2 cellular contexts compared by ENCODE assay signal in the genomic region with DNA sequence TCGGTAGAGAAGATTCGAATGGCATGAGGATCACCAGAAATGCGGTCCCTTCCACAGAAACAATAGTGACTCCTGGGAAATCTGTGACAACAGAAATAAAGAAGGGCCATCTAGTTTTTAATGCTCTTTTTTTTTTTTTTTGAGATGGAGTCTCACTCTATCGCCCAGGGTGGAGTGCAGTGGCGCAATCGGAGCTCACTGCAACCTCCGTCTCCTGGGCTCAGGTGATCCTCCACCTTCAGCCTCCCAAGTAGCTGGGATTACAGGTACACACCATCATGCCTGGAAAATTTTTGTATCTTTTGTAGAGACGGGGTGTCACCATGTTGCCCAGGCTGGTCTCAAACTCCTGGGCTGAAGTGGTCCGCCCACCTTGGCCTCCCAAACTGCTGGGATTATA.
TF ChIP-seq lines count a peak whose summit lies in the region.

No MANE protein-coding gene starts in this region.

TF ChIP-seq in HepG2, 621 proteins besides CTCF, POLR2A, EP300 and RAD21 (continues in another document):
- TF ChIP-seq, protein P1, sequence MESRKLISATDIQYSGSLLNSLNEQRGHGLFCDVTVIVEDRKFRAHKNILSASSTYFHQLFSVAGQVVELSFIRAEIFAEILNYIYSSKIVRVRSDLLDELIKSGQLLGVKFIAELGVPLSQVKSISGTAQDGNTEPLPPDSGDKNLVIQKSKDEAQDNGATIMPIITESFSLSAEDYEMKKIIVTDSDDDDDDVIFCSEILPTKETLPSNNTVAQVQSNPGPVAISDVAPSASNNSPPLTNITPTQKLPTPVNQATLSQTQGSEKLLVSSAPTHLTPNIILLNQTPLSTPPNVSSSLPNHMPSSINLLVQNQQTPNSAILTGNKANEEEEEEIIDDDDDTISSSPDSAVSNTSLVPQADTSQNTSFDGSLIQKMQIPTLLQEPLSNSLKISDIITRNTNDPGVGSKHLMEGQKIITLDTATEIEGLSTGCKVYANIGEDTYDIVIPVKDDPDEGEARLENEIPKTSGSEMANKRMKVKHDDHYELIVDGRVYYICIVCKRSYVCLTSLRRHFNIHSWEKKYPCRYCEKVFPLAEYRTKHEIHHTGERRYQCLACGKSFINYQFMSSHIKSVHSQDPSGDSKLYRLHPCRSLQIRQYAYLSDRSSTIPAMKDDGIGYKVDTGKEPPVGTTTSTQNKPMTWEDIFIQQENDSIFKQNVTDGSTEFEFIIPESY (CRISPR knock-in tag; IDR thresholded peaks at IDR 0.05), result no peak
- TF ChIP-seq, protein P2, sequence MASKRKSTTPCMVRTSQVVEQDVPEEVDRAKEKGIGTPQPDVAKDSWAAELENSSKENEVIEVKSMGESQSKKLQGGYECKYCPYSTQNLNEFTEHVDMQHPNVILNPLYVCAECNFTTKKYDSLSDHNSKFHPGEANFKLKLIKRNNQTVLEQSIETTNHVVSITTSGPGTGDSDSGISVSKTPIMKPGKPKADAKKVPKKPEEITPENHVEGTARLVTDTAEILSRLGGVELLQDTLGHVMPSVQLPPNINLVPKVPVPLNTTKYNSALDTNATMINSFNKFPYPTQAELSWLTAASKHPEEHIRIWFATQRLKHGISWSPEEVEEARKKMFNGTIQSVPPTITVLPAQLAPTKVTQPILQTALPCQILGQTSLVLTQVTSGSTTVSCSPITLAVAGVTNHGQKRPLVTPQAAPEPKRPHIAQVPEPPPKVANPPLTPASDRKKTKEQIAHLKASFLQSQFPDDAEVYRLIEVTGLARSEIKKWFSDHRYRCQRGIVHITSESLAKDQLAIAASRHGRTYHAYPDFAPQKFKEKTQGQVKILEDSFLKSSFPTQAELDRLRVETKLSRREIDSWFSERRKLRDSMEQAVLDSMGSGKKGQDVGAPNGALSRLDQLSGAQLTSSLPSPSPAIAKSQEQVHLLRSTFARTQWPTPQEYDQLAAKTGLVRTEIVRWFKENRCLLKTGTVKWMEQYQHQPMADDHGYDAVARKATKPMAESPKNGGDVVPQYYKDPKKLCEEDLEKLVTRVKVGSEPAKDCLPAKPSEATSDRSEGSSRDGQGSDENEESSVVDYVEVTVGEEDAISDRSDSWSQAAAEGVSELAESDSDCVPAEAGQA (IDR thresholded peaks at IDR 0.05; ENCODE audit: low read depth), result no peak
- TF ChIP-seq, protein P2 (CRISPR knock-in tag; IDR thresholded peaks at IDR 0.05; ENCODE audit: borderline replicate concordance), result no peak
- TF ChIP-seq, protein P3, sequence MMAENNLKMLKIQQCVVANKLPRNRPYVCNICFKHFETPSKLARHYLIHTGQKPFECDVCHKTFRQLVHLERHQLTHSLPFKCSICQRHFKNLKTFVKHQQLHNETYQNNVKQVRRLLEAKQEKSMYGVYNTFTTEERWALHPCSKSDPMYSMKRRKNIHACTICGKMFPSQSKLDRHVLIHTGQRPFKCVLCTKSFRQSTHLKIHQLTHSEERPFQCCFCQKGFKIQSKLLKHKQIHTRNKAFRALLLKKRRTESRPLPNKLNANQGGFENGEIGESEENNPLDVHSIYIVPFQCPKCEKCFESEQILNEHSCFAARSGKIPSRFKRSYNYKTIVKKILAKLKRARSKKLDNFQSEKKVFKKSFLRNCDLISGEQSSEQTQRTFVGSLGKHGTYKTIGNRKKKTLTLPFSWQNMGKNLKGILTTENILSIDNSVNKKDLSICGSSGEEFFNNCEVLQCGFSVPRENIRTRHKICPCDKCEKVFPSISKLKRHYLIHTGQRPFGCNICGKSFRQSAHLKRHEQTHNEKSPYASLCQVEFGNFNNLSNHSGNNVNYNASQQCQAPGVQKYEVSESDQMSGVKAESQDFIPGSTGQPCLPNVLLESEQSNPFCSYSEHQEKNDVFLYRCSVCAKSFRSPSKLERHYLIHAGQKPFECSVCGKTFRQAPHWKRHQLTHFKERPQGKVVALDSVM (CRISPR knock-in tag; IDR thresholded peaks at IDR 0.05), result peak; percentile 72; the same call in 1 of the 2 replicates
- TF ChIP-seq, protein P4, sequence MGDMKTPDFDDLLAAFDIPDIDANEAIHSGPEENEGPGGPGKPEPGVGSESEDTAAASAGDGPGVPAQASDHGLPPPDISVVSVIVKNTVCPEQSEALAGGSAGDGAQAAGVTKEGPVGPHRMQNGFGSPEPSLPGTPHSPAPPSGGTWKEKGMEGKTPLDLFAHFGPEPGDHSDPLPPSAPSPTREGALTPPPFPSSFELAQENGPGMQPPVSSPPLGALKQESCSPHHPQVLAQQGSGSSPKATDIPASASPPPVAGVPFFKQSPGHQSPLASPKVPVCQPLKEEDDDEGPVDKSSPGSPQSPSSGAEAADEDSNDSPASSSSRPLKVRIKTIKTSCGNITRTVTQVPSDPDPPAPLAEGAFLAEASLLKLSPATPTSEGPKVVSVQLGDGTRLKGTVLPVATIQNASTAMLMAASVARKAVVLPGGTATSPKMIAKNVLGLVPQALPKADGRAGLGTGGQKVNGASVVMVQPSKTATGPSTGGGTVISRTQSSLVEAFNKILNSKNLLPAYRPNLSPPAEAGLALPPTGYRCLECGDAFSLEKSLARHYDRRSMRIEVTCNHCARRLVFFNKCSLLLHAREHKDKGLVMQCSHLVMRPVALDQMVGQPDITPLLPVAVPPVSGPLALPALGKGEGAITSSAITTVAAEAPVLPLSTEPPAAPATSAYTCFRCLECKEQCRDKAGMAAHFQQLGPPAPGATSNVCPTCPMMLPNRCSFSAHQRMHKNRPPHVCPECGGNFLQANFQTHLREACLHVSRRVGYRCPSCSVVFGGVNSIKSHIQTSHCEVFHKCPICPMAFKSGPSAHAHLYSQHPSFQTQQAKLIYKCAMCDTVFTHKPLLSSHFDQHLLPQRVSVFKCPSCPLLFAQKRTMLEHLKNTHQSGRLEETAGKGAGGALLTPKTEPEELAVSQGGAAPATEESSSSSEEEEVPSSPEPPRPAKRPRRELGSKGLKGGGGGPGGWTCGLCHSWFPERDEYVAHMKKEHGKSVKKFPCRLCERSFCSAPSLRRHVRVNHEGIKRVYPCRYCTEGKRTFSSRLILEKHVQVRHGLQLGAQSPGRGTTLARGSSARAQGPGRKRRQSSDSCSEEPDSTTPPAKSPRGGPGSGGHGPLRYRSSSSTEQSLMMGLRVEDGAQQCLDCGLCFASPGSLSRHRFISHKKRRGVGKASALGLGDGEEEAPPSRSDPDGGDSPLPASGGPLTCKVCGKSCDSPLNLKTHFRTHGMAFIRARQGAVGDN (CRISPR knock-in tag; IDR thresholded peaks at IDR 0.05), result 0 out of 2 replicates have a peak, but pooled peaks have one; percentile 7
- no peak for TF ChIP-seq DNMT1 (CRISPR knock-in tag; IDR thresholded peaks at IDR 0.05)

TF ChIP-seq in WTC11, 78 proteins besides CTCF, POLR2A, EP300 and RAD21:
- TF ChIP-seq TCF7 (CRISPR knock-in tag; IDR thresholded peaks at IDR 0.05; ENCODE audit: low read depth), result no peak
- TF ChIP-seq, protein P5, sequence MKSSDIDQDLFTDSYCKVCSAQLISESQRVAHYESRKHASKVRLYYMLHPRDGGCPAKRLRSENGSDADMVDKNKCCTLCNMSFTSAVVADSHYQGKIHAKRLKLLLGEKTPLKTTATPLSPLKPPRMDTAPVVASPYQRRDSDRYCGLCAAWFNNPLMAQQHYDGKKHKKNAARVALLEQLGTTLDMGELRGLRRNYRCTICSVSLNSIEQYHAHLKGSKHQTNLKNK (CRISPR knock-in tag; IDR thresholded peaks at IDR 0.05), result no peak
- TF ChIP-seq ZNF671 (CRISPR knock-in tag; IDR thresholded peaks at IDR 0.05), result no peak
- no peak for TF ChIP-seq ZNF232 (CRISPR knock-in tag; IDR thresholded peaks at IDR 0.05)
- no peak for TF ChIP-seq FOXP1 (CRISPR knock-in tag; IDR thresholded peaks at IDR 0.05; ENCODE audit: borderline replicate concordance)
- TF ChIP-seq NFE2L1 (CRISPR knock-in tag; IDR thresholded peaks at IDR 0.05), result no peak
- TF ChIP-seq, protein P6, sequence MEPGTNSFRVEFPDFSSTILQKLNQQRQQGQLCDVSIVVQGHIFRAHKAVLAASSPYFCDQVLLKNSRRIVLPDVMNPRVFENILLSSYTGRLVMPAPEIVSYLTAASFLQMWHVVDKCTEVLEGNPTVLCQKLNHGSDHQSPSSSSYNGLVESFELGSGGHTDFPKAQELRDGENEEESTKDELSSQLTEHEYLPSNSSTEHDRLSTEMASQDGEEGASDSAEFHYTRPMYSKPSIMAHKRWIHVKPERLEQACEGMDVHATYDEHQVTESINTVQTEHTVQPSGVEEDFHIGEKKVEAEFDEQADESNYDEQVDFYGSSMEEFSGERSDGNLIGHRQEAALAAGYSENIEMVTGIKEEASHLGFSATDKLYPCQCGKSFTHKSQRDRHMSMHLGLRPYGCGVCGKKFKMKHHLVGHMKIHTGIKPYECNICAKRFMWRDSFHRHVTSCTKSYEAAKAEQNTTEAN (CRISPR knock-in tag; IDR thresholded peaks at IDR 0.05), result no peak
- TF ChIP-seq PRRX2 (CRISPR knock-in tag; IDR thresholded peaks at IDR 0.05), result no peak
TF ChIP-seq in WTC11: peak in this region for 0.
